8 cellular contexts compared by ENCODE assay signal in genomic region chr20:44495802-44496481, GRCh38. TPM values are rescaled to one million over a fixed set of nuclear protein-coding genes. Genes with fewer than 3 reads are reported as not detected.
DNase-seq lines count a peak whose midpoint lies in the region; TF ChIP-seq lines count a peak whose summit lies in the region.

No MANE protein-coding gene starts in this region.

- DNase-seq in DMS53 treated with DMSO at 0.1 percent for 48 hours (lab: John Stamatoyannopoulos, UW; ENCODE audit: unreplicated experiment) (peak; percentile 72), NB4 (ENCODE audit: low read depth) (peak; percentile 59), dermis blood vessel endothelial cell (peak; percentile 48), renal cortical epithelial cell (ENCODE audit: low read depth) (peak; percentile 98), amygdala (lab: John Stamatoyannopoulos, UW) (no peak), HUDEP-2 (lab: John Stamatoyannopoulos, UW; ENCODE audit: unreplicated experiment in 76 of 76) (no peak), WERI-Rb-1 (no peak), NCI-H2171 (lab: John Stamatoyannopoulos, UW) (no peak)

- TF ChIP-seq POLR2A in NB4 (IDR thresholded peaks at IDR 0.05; ENCODE audit: extremely low read depth, insufficient read length), result no peak

- TF ChIP-seq CTCF in NB4 (IDR thresholded peaks at IDR 0.05; ENCODE audit: low read depth, low read length), result no peak
- TF ChIP-seq CTCF in WERI-Rb-1 (IDR thresholded peaks at IDR 0.05; ENCODE audit: low read depth, low read length), result no peak

- H3K36me3 ChIP-seq in WERI-Rb-1, result peaks cover 45% of the 10 kb centered on the region

- H3K9me3 ChIP-seq in WERI-Rb-1 (ENCODE audit: severe bottlenecking), result no peaks in the 10 kb centered on the region

- H3K27me3 ChIP-seq in WERI-Rb-1 (ENCODE audit: insufficient read depth, low read depth, severe bottlenecking), result no peaks in the 10 kb centered on the region

- H3K4me3 ChIP-seq in NB4 (ENCODE audit: low read depth, low read length) (no peak overlapping the region), WERI-Rb-1 (ENCODE audit: low read depth, low read length) (no peak overlapping the region)

- H3K27ac ChIP-seq in WERI-Rb-1, result no peak overlapping the region

RNA-seq across cellular contexts. Expression of gene TTPAL, which starts 20.3 kb away (rescaled TPM):
- total RNA-seq in dermis blood vessel endothelial cell (3.4 and 6.3 TPM in 2 replicates), renal cortical epithelial cell (11.5 and 19.0 TPM in 2 replicates)

RNA-seq across cellular contexts. Expression of gene SERINC3, which starts 25.9 kb away (rescaled TPM):
- total RNA-seq in dermis blood vessel endothelial cell (108 and 110 TPM in 2 replicates), renal cortical epithelial cell (87.8 and 93.4 TPM in 2 replicates)

Comparison
In these comparisons a context has a peak if more than half of its experiments do, and no peak if none do; other contexts are left out.
1. DNase-seq: peak in DMS53 treated with DMSO at 0.1 percent for 48 hours (single experiment), NB4 (single experiment), dermis blood vessel endothelial cell (single experiment) and renal cortical epithelial cell (single experiment); none in amygdala (0 of 56), HUDEP-2 (0 of 76), WERI-Rb-1 (single experiment) and NCI-H2171 (single experiment).